ENCODE assay signal across 8 cellular contexts in the genomic region with DNA sequence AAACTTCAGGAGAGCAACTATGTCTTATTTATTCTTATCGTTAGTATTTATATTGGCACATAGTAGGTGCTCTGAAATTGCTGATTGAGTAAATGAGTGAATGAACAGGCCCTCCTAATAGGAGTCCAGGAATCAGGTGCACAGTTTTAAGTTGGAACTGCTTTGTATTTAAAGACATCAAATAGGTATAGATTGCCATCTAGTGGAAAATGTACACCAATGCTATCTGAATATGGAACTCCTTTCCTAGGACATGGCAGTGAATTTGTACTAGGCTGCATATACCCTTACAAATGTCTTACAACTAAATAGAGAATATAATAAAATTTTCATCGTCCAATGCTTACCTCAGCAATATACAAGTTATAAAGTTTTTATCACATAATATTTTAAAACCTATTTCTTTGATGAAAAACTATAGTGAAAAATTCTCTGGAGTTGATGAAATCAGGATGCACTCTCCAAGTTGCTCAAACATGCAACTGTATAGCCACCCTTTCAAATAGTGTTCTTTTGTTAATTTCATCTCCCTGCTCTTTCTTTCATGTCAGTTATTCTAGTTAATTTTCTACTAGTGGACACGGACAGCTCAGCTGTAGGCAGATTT.
DNase-seq lines count a peak whose midpoint lies in the region; ATAC-seq and TF ChIP-seq lines count a peak whose summit lies in the region.

No MANE protein-coding gene starts in this region.

- 13 to 22% methylated on average over 3 of the region's 3 CpGs for WGBS in body of pancreas, 2 donors

- DNase-seq in cardiac muscle cell (ENCODE audit: low read depth in 1 of 2, low spot score in 1 of 2) (peak; percentile 43 to 46), Right ventricle myocardium inferior (ENCODE audit: missing footprints) (no peak), NCI-H2081 (lab: John Stamatoyannopoulos, UW) (peak; percentile 40 to 68), body of pancreas (no peak), lower lobe of right lung (no peak), NCI-H187 treated with DMSO at 0.1 percent for 48 hours (lab: John Stamatoyannopoulos, UW) (no peak)
- DNase-seq in activated CD4-positive, alpha-beta T cell treated with anti-CD3 and anti-CD28 coated beads, Interleukin-2, amount 50 U/mL, for 1 hour = no peak

- no peak for TF ChIP-seq POLR2A in body of pancreas (IDR thresholded peaks at IDR 0.05)

- H3K4me3 ChIP-seq in cardiac muscle cell = no peak overlapping the region
- no peak overlapping the region for H3K4me3 ChIP-seq in body of pancreas
- H3K4me3 ChIP-seq in lower lobe of right lung = no peak overlapping the region

- H3K27ac ChIP-seq in cardiac muscle cell = no peak overlapping the region
- H3K27ac ChIP-seq in body of pancreas = no peak overlapping the region
- no peak overlapping the region for H3K27ac ChIP-seq in lower lobe of right lung

- H3K4me1 ChIP-seq in cardiac muscle cell (ENCODE audit: low read depth) (no peaks in the 10 kb centered on the region), body of pancreas (no peaks in the 10 kb centered on the region), lower lobe of right lung (no peaks in the 10 kb centered on the region)

- intact Hi-C loops in Right ventricle myocardium inferior (cut with DNase I) (no loop called here), body of pancreas (cut with DNase I) (no loop called here), lower lobe of right lung (cut with DNase I) (no loop called here)

- H3K36me3 ChIP-seq in cardiac muscle cell (no peaks in the 10 kb centered on the region), body of pancreas (replicated peaks in 1 of 2; ENCODE audit: insufficient read depth in 1 of 2, low read depth in 2 of 2) (no peaks in the 10 kb centered on the region), lower lobe of right lung (no peaks in the 10 kb centered on the region)

- H3K27me3 ChIP-seq in cardiac muscle cell (no peaks in the 10 kb centered on the region), body of pancreas (no peaks in the 10 kb centered on the region), lower lobe of right lung (ENCODE audit: low read depth) (no peaks in the 10 kb centered on the region)

- TF ChIP-seq CTCF in cardiac muscle cell (IDR thresholded peaks at IDR 0.05; ENCODE audit: low read depth, low read length) (peak; percentile 55), body of pancreas (IDR thresholded peaks at IDR 0.05) (peak in 6 of 7 experiments; percentile 35 to 52 (median 40)), lower lobe of right lung (IDR thresholded peaks at IDR 0.05) (peak; percentile 38)

- ATAC-seq in Right ventricle myocardium inferior = no peak
- ATAC-seq in HG02943 (IDR thresholded peaks at IDR 0.05; ENCODE audit: low read depth, unreplicated experiment) = peak; percentile 65
- ATAC-seq in body of pancreas = no peak
- ATAC-seq in lower lobe of right lung = no peak

- H3K9me3 ChIP-seq in cardiac muscle cell (ENCODE audit: low read depth) (no peaks in the 10 kb centered on the region), body of pancreas (no peaks in the 10 kb centered on the region), lower lobe of right lung (no peaks in the 10 kb centered on the region)

Comparison
In these comparisons a context has a peak if more than half of its experiments do, and no peak if none do; other contexts are left out.
1. DNase-seq: peak in cardiac muscle cell (2 of 2) and NCI-H2081 (2 of 2); none in Right ventricle myocardium inferior (single experiment), body of pancreas (0 of 4), lower lobe of right lung (single experiment), NCI-H187 treated with DMSO at 0.1 percent for 48 hours (single experiment) and activated CD4-positive, alpha-beta T cell treated with anti-CD3 and anti-CD28 coated beads, Interleukin-2, amount 50 U/mL, for 1 hour (single experiment).
2. Peak in every context shown above with its lines, with median percentiles within 50 percentile points of each other: CTCF ChIP-seq.